14 cellular contexts compared by ENCODE assay signal in genomic region chr2:240759454-240759853, GRCh38.
A peak's percentile ranks its signal among the peaks of the same experiment; 100 is the strongest.
DNase-seq lines count a peak whose midpoint lies in the region; ATAC-seq and TF ChIP-seq lines count a peak whose summit lies in the region.
"Had no signal": no experiment of that assay in that cellular context is flagged by ENCODE, and none has a peak within 500 bp of the region (broad histone marks: within the 10 kb centered on the region; RNA-seq: fewer than 3 reads in every experiment).

No MANE protein-coding gene starts in this region.

- H3K27me3 Mint-ChIP-seq in T-helper 2 cell treated with Interferon-gamma antibody and Interleukin-4, amounts not matched to agents 5 μg/mL and 100 μg/mL, for 36 hours (ENCODE audit: low read depth), result no peaks in the 10 kb centered on the region
- H3K27me3 Mint-ChIP-seq in neural crest cell (ENCODE audit: low read depth), result no peaks in the 10 kb centered on the region
- H3K27me3 Mint-ChIP-seq: activated naive CD8-positive, alpha-beta T cell; dendritic cell treated with granulocyte-macrophage colony-stimulating factor and Interleukin-4, amounts not matched to agents 40 ng/mL and 50 ng/mL, for 4 days had no signal

- in situ Hi-C loops in HAP-1 (cut with MboI; ENCODE audit: low sequenced_read_pairs), result no loop called here

- no peaks in the 10 kb centered on the region for H3K27me3 ChIP-seq in HAP-1 (ENCODE audit: low read depth)

- no peaks in the 10 kb centered on the region for H3K4me1 Mint-ChIP-seq in T-helper 2 cell treated with Interferon-gamma antibody and Interleukin-4, amounts not matched to agents 5 μg/mL and 100 μg/mL, for 36 hours (ENCODE audit: low read depth)
- no peaks in the 10 kb centered on the region for H3K4me1 Mint-ChIP-seq in neural crest cell

- H3K27ac Mint-ChIP-seq in T-helper 2 cell treated with Interferon-gamma antibody and Interleukin-4, amounts not matched to agents 5 μg/mL and 100 μg/mL, for 36 hours, result no peak overlapping the region
- peak overlapping the region; percentile 43 for H3K27ac Mint-ChIP-seq in neural crest cell (ENCODE audit: unreplicated experiment)
- H3K27ac Mint-ChIP-seq: activated naive CD8-positive, alpha-beta T cell; dendritic cell treated with granulocyte-macrophage colony-stimulating factor and Interleukin-4, amounts not matched to agents 40 ng/mL and 50 ng/mL, for 4 days had no signal

- peak; percentile 66 for DNase-seq in T-helper 2 cell treated with Interferon-gamma antibody and Interleukin-4, amounts not matched to agents 5 μg/mL and 100 μg/mL, for 36 hours (ENCODE audit: low spot score)
- DNase-seq in T-helper 2 cell, result no peak
- DNase-seq in MV-4-11 (lab: John Stamatoyannopoulos, UW), result peak; percentile 16
- DNase-seq in neural crest cell (ENCODE audit: low read depth, low spot score), result no peak
- no peak for DNase-seq in HAP-1 (ENCODE audit: low spot score in 2 of 2)
- no peak for DNase-seq in retina
- DNase-seq: foreskin melanocyte, left ventricle myocardium superior, NCI-H446 treated with DMSO at 0.1 percent for 48 hours, Right ventricle myocardium superior had no signal

- no peaks in the 10 kb centered on the region for H3K9me3 Mint-ChIP-seq in T-helper 2 cell treated with Interferon-gamma antibody and Interleukin-4, amounts not matched to agents 5 μg/mL and 100 μg/mL, for 36 hours
- H3K9me3 Mint-ChIP-seq in neural crest cell, result no peaks in the 10 kb centered on the region
- H3K9me3 Mint-ChIP-seq: dendritic cell treated with granulocyte-macrophage colony-stimulating factor and Interleukin-4, amounts not matched to agents 40 ng/mL and 50 ng/mL, for 4 days had no signal

- ATAC-seq in GM21367 (IDR thresholded peaks at IDR 0.05; ENCODE audit: unreplicated experiment) (peak; percentile 48), GM18868 (IDR thresholded peaks at IDR 0.05; ENCODE audit: unreplicated experiment) (no peak)
- ATAC-seq: left ventricle myocardium superior had no signal

- no peaks in the 10 kb centered on the region for H3K9me3 ChIP-seq in HAP-1

- H3K36me3 ChIP-seq in HAP-1 (replicated peaks), result peaks cover 92% of the 10 kb centered on the region

- no peak for TF ChIP-seq CTCF in neural crest cell (conservative IDR thresholded peaks at IDR 0.05)

- no peak overlapping the region for H3K4me3 ChIP-seq in HAP-1

- no peaks in the 10 kb centered on the region for H3K36me3 Mint-ChIP-seq in T-helper 2 cell treated with Interferon-gamma antibody and Interleukin-4, amounts not matched to agents 5 μg/mL and 100 μg/mL, for 36 hours (ENCODE audit: low read depth)
- H3K36me3 Mint-ChIP-seq in neural crest cell (ENCODE audit: low read depth), result peaks cover 5% of the 10 kb centered on the region
- H3K36me3 Mint-ChIP-seq: activated naive CD8-positive, alpha-beta T cell had no signal

- no peaks in the 10 kb centered on the region for H3K4me1 ChIP-seq in HAP-1

- no peak overlapping the region for H3K4me3 Mint-ChIP-seq in T-helper 2 cell treated with Interferon-gamma antibody and Interleukin-4, amounts not matched to agents 5 μg/mL and 100 μg/mL, for 36 hours
- no peak overlapping the region for H3K4me3 Mint-ChIP-seq in neural crest cell
- H3K4me3 Mint-ChIP-seq: activated naive CD8-positive, alpha-beta T cell; dendritic cell treated with granulocyte-macrophage colony-stimulating factor and Interleukin-4, amounts not matched to agents 40 ng/mL and 50 ng/mL, for 4 days had no signal

Comparison
In these comparisons a context has a peak if more than half of its experiments do, and no peak if none do; other contexts are left out.
1. DNase-seq: peak in T-helper 2 cell treated with Interferon-gamma antibody and Interleukin-4, amounts not matched to agents 5 μg/mL and 100 μg/mL, for 36 hours (single experiment) and MV-4-11 (single experiment); none in T-helper 2 cell (0 of 5), neural crest cell (single experiment), HAP-1 (0 of 2) and retina (single experiment).